ENCODE assay signal across 13 cellular contexts in genomic region chr6:165821754-165822153, GRCh38.
"Had no signal": no experiment of that assay in that cellular context is flagged by ENCODE, and none has a peak within 500 bp of the region (broad histone marks: within the 10 kb centered on the region; RNA-seq: fewer than 3 reads in every experiment).

No MANE protein-coding gene starts in this region.

- H3K36me3 ChIP-seq: thyroid gland had no signal

- H3K9me3 Mint-ChIP-seq: activated CD8-positive, alpha-beta T cell treated with anti-CD3 and anti-CD28 coated beads for 36 hours; central memory CD8-positive, alpha-beta T cell; dendritic cell treated with granulocyte-macrophage colony-stimulating factor and Interleukin-4, amounts not matched to agents 40 ng/mL and 50 ng/mL, for 4 days; natural killer cell had no signal

- ATAC-seq: activated CD8-positive, alpha-beta T cell treated with anti-CD3 and anti-CD28 coated beads for 36 hours; natural killer cell; right cardiac atrium had no signal

- H3K27me3 ChIP-seq: thyroid gland had no signal

- H3K4me3 ChIP-seq: mucosa of descending colon, smooth muscle cell, thyroid gland had no signal

- H3K4me1 ChIP-seq: thyroid gland had no signal

- H3K4me3 Mint-ChIP-seq: activated CD8-positive, alpha-beta T cell treated with anti-CD3 and anti-CD28 coated beads for 36 hours; central memory CD8-positive, alpha-beta T cell; dendritic cell treated with granulocyte-macrophage colony-stimulating factor and Interleukin-4, amounts not matched to agents 40 ng/mL and 50 ng/mL, for 4 days; natural killer cell had no signal

- H3K9me3 ChIP-seq: mucosa of descending colon, thyroid gland had no signal

- DNase-seq: activated CD4-positive, alpha-beta T cell treated with anti-CD3 and anti-CD28 coated beads for 1 hour; activated CD8-positive, alpha-beta memory T cell treated with anti-CD3 and anti-CD28 coated beads, Interleukin-2, amount 50 U/mL, for 4 hours; activated CD8-positive, alpha-beta T cell treated with anti-CD3 and anti-CD28 coated beads for 36 hours; hypothalamus; left colon; mucosa of descending colon; natural killer cell; right cardiac atrium; T1000; thyroid gland had no signal

- H3K27ac ChIP-seq: thyroid gland had no signal

- H3K4me1 Mint-ChIP-seq: central memory CD8-positive, alpha-beta T cell; natural killer cell had no signal

- H3K4me2 ChIP-seq: smooth muscle cell had no signal

- H3K27ac Mint-ChIP-seq: activated CD8-positive, alpha-beta T cell treated with anti-CD3 and anti-CD28 coated beads for 36 hours; dendritic cell treated with granulocyte-macrophage colony-stimulating factor and Interleukin-4, amounts not matched to agents 40 ng/mL and 50 ng/mL, for 4 days; natural killer cell had no signal

- H3K36me3 Mint-ChIP-seq: natural killer cell had no signal
